8 cellular contexts compared by ENCODE assay signal in genomic region chr14:105065280-105066228, GRCh38. TPM values are rescaled to one million over a fixed set of nuclear protein-coding genes. Genes with fewer than 3 reads are reported as not detected.
DNase-seq lines count a peak whose midpoint lies in the region; ATAC-seq and TF ChIP-seq lines count a peak whose summit lies in the region.

TSS of gene GPR132 (minus strand) at chr14:105065430. CDS start at chr14:105055420, 10,010 bp downstream.

- WGBS in esophagus squamous epithelium, 2 donors = 78% methylated on average over 4 of the region's 22 CpGs; no CpG with 5 or more reads in 1 of the 2 donors
- WGBS in spleen, 5 donors = 17 to 35% (median 23%) methylated on average over 7 to 22 of the region's 22 CpGs
- WGBS in ovary, 3 donors = 71 to 76% (median 75%) methylated on average over 22 of the region's 22 CpGs

- TF ChIP-seq CTCF in esophagus squamous epithelium (IDR thresholded peaks at IDR 0.05) (no peak), spleen (IDR thresholded peaks at IDR 0.05 in 8 of 11, conservative IDR thresholded peaks at IDR 0.05 in 3 of 11) (peak in 2 of 11 experiments; percentile 10 to 29), ovary (IDR thresholded peaks at IDR 0.05) (no peak)

- H3K4me3 ChIP-seq in esophagus squamous epithelium (peak within 1 kb of the TSS; percentile 15 to 57 (median 36)), spleen (peak within 1 kb of the TSS; percentile 36 to 74 (median 46)), ovary (no peak within 1 kb of the TSS)

- TF ChIP-seq POLR2A in esophagus squamous epithelium (IDR thresholded peaks at IDR 0.05) (peak in 3 of 4 donors; percentile 14 to 81 (median 68)), spleen (IDR thresholded peaks at IDR 0.05) (peak; percentile 49 to 79 (median 69)), ovary (IDR thresholded peaks at IDR 0.05) (no peak)

- H3K9me3 ChIP-seq in esophagus squamous epithelium (no peaks in the 10 kb centered on the region), spleen (no peaks in the 10 kb centered on the region), ovary (no peaks in the 10 kb centered on the region)

- POLR2A ChIA-PET in activated CD4-positive, alpha-beta memory T cell treated with anti-CD3 and anti-CD28 coated beads for 36 hours (lab: Charles Lee) = interaction anchor here (1.0 to 2.2 kb wide), 8 partner anchors 9 to 236 kb away, joined by 3 to 16 read pairs (median 7); partner anchors contain the start of genes BRF1 and CDCA4

- H3K27me3 Mint-ChIP-seq in activated CD4-positive, alpha-beta memory T cell treated with anti-CD3 and anti-CD28 coated beads for 36 hours = no peaks in the 10 kb centered on the region

- no peak for TF ChIP-seq EP300 in ovary (IDR thresholded peaks at IDR 0.05)

- peak within 1 kb of the TSS; percentile 94 for H3K4me3 Mint-ChIP-seq in activated CD4-positive, alpha-beta memory T cell treated with anti-CD3 and anti-CD28 coated beads for 36 hours

- peak within 1 kb of the TSS; percentile 69 to 81 (median 74) for H3K27ac ChIP-seq in esophagus squamous epithelium
- peak within 1 kb of the TSS; percentile 82 to 97 (median 94) for H3K27ac ChIP-seq in spleen
- H3K27ac ChIP-seq in ovary = no peak within 1 kb of the TSS

- peak within 1 kb of the TSS; percentile 86 for H3K27ac Mint-ChIP-seq in activated CD4-positive, alpha-beta memory T cell treated with anti-CD3 and anti-CD28 coated beads for 36 hours

- in situ Hi-C loops in ACHN (cut with HindIII; ENCODE audit: low pct_ligation_motif_present, low pct_unique_long_range_greater_than_20kb, low sequenced_read_pairs) (no loop called here), KBM-7 (cut with MboI; ENCODE audit: low pct_unique_long_range_greater_than_20kb, low sequenced_read_pairs) (no loop called here)

- H3K9me3 Mint-ChIP-seq in activated CD4-positive, alpha-beta memory T cell treated with anti-CD3 and anti-CD28 coated beads for 36 hours = no peaks in the 10 kb centered on the region

- intact Hi-C loops in activated CD4-positive, alpha-beta memory T cell treated with anti-CD3 and anti-CD28 coated beads for 36 hours (cut with micrococcal nuclease) = loop anchor here (1.0 to 2.0 kb wide), 3 partner anchors 39 to 425 kb away; partner anchors contain the start of gene TEDC1
- intact Hi-C loops in esophagus squamous epithelium (cut with DNase I) (no loop called here), spleen (cut with DNase I; ENCODE audit: low total_unique reads) (no loop called here), ovary (cut with DNase I) (no loop called here)

- peak; percentile 40 for ATAC-seq in GM21360 (IDR thresholded peaks at IDR 0.05; ENCODE audit: unreplicated experiment)
- ATAC-seq in GM19328 (IDR thresholded peaks at IDR 0.05; ENCODE audit: unreplicated experiment) = no peak

- CTCF ChIA-PET in activated CD4-positive, alpha-beta memory T cell treated with anti-CD3 and anti-CD28 coated beads for 36 hours (lab: Charles Lee) = interaction anchor here (0.6 to 12.1 kb wide), 8 partner anchors 12 to 415 kb away, joined by 3 to 179 read pairs (median 3); no protein-coding TSS in a partner anchor

- H3K4me1 ChIP-seq in esophagus squamous epithelium (peaks cover 0 to 58% (median 3%) of the 10 kb centered on the region in 3 donors), spleen (peaks cover 62 to 100% (median 94%) of the 10 kb centered on the region in 6 donors), ovary (ENCODE audit: insufficient read depth) (no peaks in the 10 kb centered on the region)

- peaks cover 18% of the 10 kb centered on the region for H3K36me3 Mint-ChIP-seq in activated CD4-positive, alpha-beta memory T cell treated with anti-CD3 and anti-CD28 coated beads for 36 hours

- DNase-seq in ACHN = peak; percentile 11
- peak; percentile 97 for DNase-seq in KBM-7
- peak; percentile 95 for DNase-seq in activated CD4-positive, alpha-beta memory T cell treated with anti-CD3 and anti-CD28 coated beads for 36 hours
- peak; percentile 48 for DNase-seq in esophagus squamous epithelium (lab: John Stamatoyannopoulos, UW)
- peak; percentile 96 for DNase-seq in spleen
- DNase-seq in ovary = no peak

- H3K27me3 ChIP-seq in esophagus squamous epithelium = peaks cover 0 to 55% (median 0%) of the 10 kb centered on the region in 4 donors
- H3K27me3 ChIP-seq in spleen (replicated peaks in 1 of 7) = no peaks in the 10 kb centered on the region
- no peaks in the 10 kb centered on the region for H3K27me3 ChIP-seq in ovary

- no peaks in the 10 kb centered on the region for H3K36me3 ChIP-seq in esophagus squamous epithelium
- H3K36me3 ChIP-seq in spleen = no peaks in the 10 kb centered on the region
- H3K36me3 ChIP-seq in ovary = no peaks in the 10 kb centered on the region

- H3K4me1 Mint-ChIP-seq in activated CD4-positive, alpha-beta memory T cell treated with anti-CD3 and anti-CD28 coated beads for 36 hours (ENCODE audit: low read depth) = peaks cover 70% of the 10 kb centered on the region

RNA-seq across cellular contexts. Expression of gene GPR132, which starts in this region (rescaled TPM):
- total RNA-seq in activated CD4-positive, alpha-beta memory T cell treated with anti-CD3 and anti-CD28 coated beads for 36 hours = 10 to 100 TPM; 33.4 to 34.2 TPM
- total RNA-seq in esophagus squamous epithelium (1 to 10 TPM in 3 of 4 donors, under 1 TPM in 1; 0.79 to 5.0 (median 1.6) TPM), spleen (10 to 100 TPM; 17.5 to 33.7 (median 23.1) TPM), ovary (1 to 10 TPM in 1 of 7 donors, under 1 TPM in 6; 0.35 to 2.0 (median 0.79) TPM)
- polyA plus RNA-seq in spleen (1 to 10 TPM; 5.0 to 9.0 (median 5.8) TPM), ovary (under 1 TPM; 0.27 to 0.45 TPM)

Comparison
In these comparisons a context has a peak if more than half of its experiments do, and no peak if none do; other contexts are left out.
1. RNA of gene GPR132 (polyA plus RNA-seq): 5.0 to 9.0 TPM in spleen; 0.27 to 0.45 TPM in ovary; every median in the first group is over 4 times any median in the second.
2. DNase-seq: peak in ACHN (single experiment), KBM-7 (single experiment), activated CD4-positive, alpha-beta memory T cell treated with anti-CD3 and anti-CD28 coated beads for 36 hours (single experiment), esophagus squamous epithelium (single experiment) and spleen (single experiment); none in ovary (0 of 5).
3. H3K27ac ChIP-seq: peak in esophagus squamous epithelium (4 of 4) and spleen (8 of 8); none in ovary (0 of 2).